ENCODE assay signal across 27 cellular contexts in genomic region chr5:71503536-71503935, GRCh38.
"Had no signal": no experiment of that assay in that cellular context is flagged by ENCODE, and none has a peak within 500 bp of the region (broad histone marks: within the 10 kb centered on the region; RNA-seq: fewer than 3 reads in every experiment).

No MANE protein-coding gene starts in this region.

- H3K27me3 ChIP-seq: stomach, suprapubic skin, testis, thyroid gland, tibial artery, tibial nerve, transverse colon, upper lobe of left lung, upper lobe of right lung, uterus, vagina had no signal

- H3K27ac ChIP-seq: stomach, suprapubic skin, testis, thoracic aorta, thyroid gland, tibial artery, tibial nerve, transverse colon, upper lobe of left lung, upper lobe of right lung, uterus, vagina had no signal

- ATAC-seq: stimulated activated effector memory CD8-positive, alpha-beta T cell treated with anti-CD3 and anti-CD28 coated beads, Interleukin-12 subunit alpha, Interleukin-12 subunit beta, amount 100 ng/mL, for 72 hours; stimulated activated memory B cell treated with anti-CD40 and anti-IgM and Interleukin-4, amounts not matched to agents 10 μg/mL and 1 μg/mL and 100 μg/mL, for 72 hours; stimulated activated naive B cell treated with anti-CD40 and anti-IgM and Interleukin-4, amounts not matched to agents 10 μg/mL and 1 μg/mL and 100 μg/mL, for 72 hours; stimulated activated naive CD8-positive, alpha-beta T cell treated with anti-CD3 and anti-CD28 coated beads, Interleukin-15, amount 100 ng/mL, for 72 hours; stimulated activated naive CD8-positive, alpha-beta T cell treated with anti-CD3 and anti-CD28 coated beads, Interleukin-15, Interleukin-2, amounts not matched to agents 100 U/mL and 50 U/mL, for 24 hours; upper lobe of right lung had no signal

- H3K9me3 ChIP-seq: stomach, suprapubic skin, testis, thoracic aorta, thyroid gland, tibial artery, tibial nerve, transverse colon, upper lobe of left lung, upper lobe of right lung, uterus, vagina had no signal

- H3K27me3 Mint-ChIP-seq: stimulated activated memory B cell treated with anti-CD40 and anti-IgM and Interleukin-4, amounts not matched to agents 10 μg/mL and 1 μg/mL and 100 μg/mL, for 72 hours; stimulated activated naive B cell treated with anti-CD40 and anti-IgM and Interleukin-4, amounts not matched to agents 10 μg/mL and 1 μg/mL and 100 μg/mL, for 72 hours; stimulated activated naive CD8-positive, alpha-beta T cell treated with anti-CD3 and anti-CD28 coated beads, Interleukin-15, amount 100 ng/mL, for 72 hours; stimulated activated naive CD8-positive, alpha-beta T cell treated with anti-CD3 and anti-CD28 coated beads, Interleukin-15, Interleukin-2, amounts not matched to agents 100 ng/mL and 50 ng/mL, for 24 hours had no signal

- H3K4me1 ChIP-seq: stomach, suprapubic skin, testis, tibial artery, tibial nerve, transverse colon, upper lobe of left lung, upper lobe of right lung, uterus, vagina had no signal

- H3K4me3 Mint-ChIP-seq: stimulated activated effector memory CD8-positive, alpha-beta T cell treated with anti-CD3 and anti-CD28 coated beads, Interleukin-12 subunit alpha, Interleukin-12 subunit beta, amount 100 ng/mL, for 72 hours; stimulated activated memory B cell treated with anti-CD40 and anti-IgM and Interleukin-4, amounts not matched to agents 10 μg/mL and 1 μg/mL and 100 μg/mL, for 72 hours; stimulated activated naive B cell treated with anti-CD40 and anti-IgM and Interleukin-4, amounts not matched to agents 10 μg/mL and 1 μg/mL and 100 μg/mL, for 72 hours; stimulated activated naive CD8-positive, alpha-beta T cell treated with anti-CD3 and anti-CD28 coated beads, Interleukin-15, amount 100 ng/mL, for 72 hours; stimulated activated naive CD8-positive, alpha-beta T cell treated with anti-CD3 and anti-CD28 coated beads, Interleukin-15, Interleukin-2, amounts not matched to agents 100 ng/mL and 50 ng/mL, for 24 hours had no signal

- H3K36me3 ChIP-seq: uterus had no signal

- H3K4me3 ChIP-seq: stomach, suprapubic skin, testis, thoracic aorta, thyroid gland, tibial artery, tibial nerve, transverse colon, upper lobe of left lung, upper lobe of right lung, uterus, vagina had no signal

- H3K4me1 Mint-ChIP-seq: stimulated activated effector memory CD8-positive, alpha-beta T cell treated with anti-CD3 and anti-CD28 coated beads, Interleukin-12 subunit alpha, Interleukin-12 subunit beta, amount 100 ng/mL, for 72 hours; stimulated activated memory B cell treated with anti-CD40 and anti-IgM and Interleukin-4, amounts not matched to agents 10 μg/mL and 1 μg/mL and 100 μg/mL, for 72 hours; stimulated activated naive B cell treated with anti-CD40 and anti-IgM and Interleukin-4, amounts not matched to agents 10 μg/mL and 1 μg/mL and 100 μg/mL, for 72 hours; stimulated activated naive CD8-positive, alpha-beta T cell treated with anti-CD3 and anti-CD28 coated beads, Interleukin-15, amount 100 ng/mL, for 72 hours had no signal

- DNase-seq: stimulated activated CD4-positive, alpha-beta T cell treated with anti-CD3 and anti-CD28 coated beads, Interleukin-2, amount 100 ng/mL, for 24 hours; stimulated activated CD4-positive, alpha-beta T cell treated with anti-CD3 and anti-CD28 coated beads, Interleukin-2, amount 100 ng/mL, for 48 hours; stimulated activated CD4-positive, alpha-beta T cell treated with anti-CD3 and anti-CD28 coated beads, Interleukin-4, amount 100 ng/mL, for 1 hour; stimulated activated CD4-positive, alpha-beta T cell treated with anti-CD3 and anti-CD28 coated beads, Interleukin-4, amount 100 ng/mL, for 24 hours; stimulated activated CD4-positive, alpha-beta T cell treated with anti-CD3 and anti-CD28 coated beads, Interleukin-4, amount 100 ng/mL, for 4 hours; stimulated activated CD8-positive, alpha-beta memory T cell treated with anti-CD3 and anti-CD28 coated beads, Interleukin-4, amount 100 ng/mL, for 48 hours; stimulated activated naive B cell treated with anti-CD40 and anti-IgM and Interleukin-4, amounts not matched to agents 10 μg/mL and 1 μg/mL and 100 μg/mL, for 72 hours; stimulated activated naive CD4-positive, alpha-beta T cell; stimulated activated naive CD4-positive, alpha-beta T cell treated with Interleukin-2 at 50 U/mL for 16 hours; stimulated activated naive CD8-positive, alpha-beta T cell treated with anti-CD3 and anti-CD28 coated beads, Interleukin-15, amount 100 ng/mL, for 72 hours; stimulated activated naive CD8-positive, alpha-beta T cell treated with anti-CD3 and anti-CD28 coated beads, Interleukin-15, Interleukin-2, amounts not matched to agents 100 U/mL and 50 U/mL, for 24 hours; stomach; substantia nigra; testis; thyroid gland; tibial artery; transverse colon; upper lobe of left lung; upper lobe of right lung; uterus had no signal

- H3K9me3 Mint-ChIP-seq: stimulated activated effector memory CD8-positive, alpha-beta T cell treated with anti-CD3 and anti-CD28 coated beads, Interleukin-12 subunit alpha, Interleukin-12 subunit beta, amount 100 ng/mL, for 72 hours; stimulated activated memory B cell treated with anti-CD40 and anti-IgM and Interleukin-4, amounts not matched to agents 10 μg/mL and 1 μg/mL and 100 μg/mL, for 72 hours; stimulated activated naive B cell treated with anti-CD40 and anti-IgM and Interleukin-4, amounts not matched to agents 10 μg/mL and 1 μg/mL and 100 μg/mL, for 72 hours; stimulated activated naive CD8-positive, alpha-beta T cell treated with anti-CD3 and anti-CD28 coated beads, Interleukin-15, amount 100 ng/mL, for 72 hours; stimulated activated naive CD8-positive, alpha-beta T cell treated with anti-CD3 and anti-CD28 coated beads, Interleukin-15, Interleukin-2, amounts not matched to agents 100 ng/mL and 50 ng/mL, for 24 hours had no signal

- H3K27ac Mint-ChIP-seq: stimulated activated effector memory CD8-positive, alpha-beta T cell treated with anti-CD3 and anti-CD28 coated beads, Interleukin-12 subunit alpha, Interleukin-12 subunit beta, amount 100 ng/mL, for 72 hours; stimulated activated memory B cell treated with anti-CD40 and anti-IgM and Interleukin-4, amounts not matched to agents 10 μg/mL and 1 μg/mL and 100 μg/mL, for 72 hours; stimulated activated naive B cell treated with anti-CD40 and anti-IgM and Interleukin-4, amounts not matched to agents 10 μg/mL and 1 μg/mL and 100 μg/mL, for 72 hours; stimulated activated naive CD8-positive, alpha-beta T cell treated with anti-CD3 and anti-CD28 coated beads, Interleukin-15, Interleukin-2, amounts not matched to agents 100 ng/mL and 50 ng/mL, for 24 hours had no signal
